Comparison of ENCODE assay signal across 9 cellular contexts in the genomic region with DNA sequence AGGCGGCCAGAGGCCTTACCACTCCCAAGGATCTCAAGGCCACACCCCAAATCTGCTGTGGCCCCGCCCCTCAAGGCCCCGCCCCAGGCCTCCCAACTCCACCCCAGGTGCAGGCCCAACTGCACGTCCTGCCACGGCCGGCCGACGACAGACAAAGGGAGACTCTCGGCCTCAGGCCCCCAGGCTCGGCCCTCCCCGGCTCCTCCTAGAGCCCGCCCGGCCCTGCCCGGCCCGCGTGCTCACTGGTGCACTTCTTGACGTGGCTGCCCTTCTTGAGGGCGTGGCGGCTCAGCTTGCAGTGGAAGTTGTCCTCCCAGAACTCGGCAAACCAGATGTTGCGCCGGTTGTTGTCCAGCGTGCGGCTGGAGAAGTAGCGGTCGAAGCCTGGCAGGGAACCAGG.
A peak's percentile ranks its signal among the peaks of the same experiment; 100 is the strongest.
DNase-seq lines count a peak whose midpoint lies in the region; ATAC-seq, FAIRE-seq and TF ChIP-seq lines count a peak whose summit lies in the region.
"Had no signal": no experiment of that assay in that cellular context is flagged by ENCODE, and none has a peak within 500 bp of the region (broad histone marks: within the 10 kb centered on the region; RNA-seq: fewer than 3 reads in every experiment).

No MANE protein-coding gene starts in this region.

- peaks cover 29% of the 10 kb centered on the region for H3K27me3 Mint-ChIP-seq in stimulated activated naive CD8-positive, alpha-beta T cell treated with anti-CD3 and anti-CD28 coated beads, Interleukin-15, amount 100 ng/mL, for 72 hours

- H3K9ac ChIP-seq in K562 (ENCODE audit: insufficient read depth in 1 of 2, low read depth in 2 of 2, low read length in 2 of 2): peak overlapping the region in 1 of 2 experiments; percentile 80; a peak in 2 of 4 replicates

- peak overlapping the region; percentile 60 for H2AFZ ChIP-seq in K562 (ENCODE audit: low read depth, low read length)

- H3K9me1 ChIP-seq in K562 (ENCODE audit: control insufficient read depth, insufficient read depth, low read length): no peaks in the 10 kb centered on the region

- no peaks in the 10 kb centered on the region for H3K9me3 Mint-ChIP-seq in stimulated activated naive CD8-positive, alpha-beta T cell treated with anti-CD3 and anti-CD28 coated beads, Interleukin-15, amount 100 ng/mL, for 72 hours

- WGBS in K562 (ENCODE audit: insufficient coverage, low coverage, missing lambda C conversion rate): 4% methylated on average over 20 of the region's 26 CpGs

- no peak for TF ChIP-seq RAD21 in K562 (CRISPR knock-in tag; conservative IDR thresholded peaks at IDR 0.05 in 1 of 2, IDR thresholded peaks at IDR 0.05 in 1 of 2)

- H3K4me1 ChIP-seq in K562 (replicated peaks in 1 of 2; ENCODE audit: control insufficient read depth in 2 of 2, insufficient read depth in 2 of 2, low read length in 2 of 2): peaks cover 5 to 25% of the 10 kb centered on the region in 2 experiments; a peak in 4 of 5 replicates

- no peak for TF ChIP-seq EP300 in K562 (IDR thresholded peaks at IDR 0.05; ENCODE audit: low read length)

- no peak overlapping the region for H3K27ac ChIP-seq in K562 (ENCODE audit: extremely low read depth, low read depth, low read length)

- CTCF ChIA-PET in K562 (lab: Yijun Ruan, JAX; ENCODE audit: low intra/inter-chr PET ratio): no interaction called here

- intact Hi-C loops in K562 (cut with micrococcal nuclease): loop anchor here (5.0 kb wide), 1 partner anchor 186 kb away; no protein-coding TSS in a partner anchor

- TF ChIP-seq POLR2A in K562 (conservative IDR thresholded peaks at IDR 0.05): no peak

- H3K79me2 ChIP-seq in K562 (ENCODE audit: control insufficient read depth, insufficient read depth, low read length): no peaks in the 10 kb centered on the region

- H3K9me3 ChIP-seq in K562 (replicated peaks; ENCODE audit: control insufficient read depth, insufficient read depth, low read depth, low read length): no peaks in the 10 kb centered on the region

- H3K4me3 Mint-ChIP-seq in stimulated activated naive CD8-positive, alpha-beta T cell treated with anti-CD3 and anti-CD28 coated beads, Interleukin-15, amount 100 ng/mL, for 72 hours: no peak overlapping the region

- in situ Hi-C loops in K562 (cut with MboI): loop anchor here (5.0 kb wide), 1 partner anchor 96 kb away; no protein-coding TSS in a partner anchor
- in situ Hi-C loops in KBM-7 (cut with MboI; ENCODE audit: low pct_unique_long_range_greater_than_20kb, low sequenced_read_pairs): no loop called here

- no peak overlapping the region for H3K27ac Mint-ChIP-seq in stimulated activated naive CD8-positive, alpha-beta T cell treated with anti-CD3 and anti-CD28 coated beads, Interleukin-15, amount 100 ng/mL, for 72 hours

- TF ChIP-seq CTCF in K562 (IDR thresholded peaks at IDR 0.05 in 2 of 3, conservative IDR thresholded peaks at IDR 0.05 in 1 of 3; ENCODE audit: insufficient read depth in 2 of 3, low read depth in 1 of 3, low read length in 3 of 3): no peak

- H3K4me3 ChIP-seq in K562: no peak overlapping the region

- peaks cover 9% of the 10 kb centered on the region for H4K20me1 ChIP-seq in K562 (replicated peaks; ENCODE audit: control insufficient read depth, insufficient read depth, low read length)

- no peak for ATAC-seq in stimulated activated naive CD8-positive, alpha-beta T cell treated with anti-CD3 and anti-CD28 coated beads, Interleukin-15, Interleukin-2, amounts not matched to agents 100 U/mL and 50 U/mL, for 24 hours
- ATAC-seq in stimulated activated naive CD8-positive, alpha-beta T cell treated with anti-CD3 and anti-CD28 coated beads, Interleukin-15, amount 100 ng/mL, for 72 hours: no peak
- ATAC-seq in K562 (peak; percentile 97), GM19397 (IDR thresholded peaks at IDR 0.05; ENCODE audit: unreplicated experiment) (no peak)

- FAIRE-seq in K562 (lab: Jason Lieb, UNC): peak; percentile 87

- POLR2A ChIA-PET in K562 (lab: Yijun Ruan, JAX): interaction anchor here (0.6 to 1.0 kb wide), 2 partner anchors 23 to 286 kb away, joined by 3 to 4 read pairs; no protein-coding TSS in a partner anchor

- H3K4me2 ChIP-seq in K562 (ENCODE audit: insufficient read depth, low read length): peak overlapping the region; percentile 42; the same call in 1 of the 2 replicates

- peaks cover 6% of the 10 kb centered on the region for H3K4me1 Mint-ChIP-seq in stimulated activated naive CD8-positive, alpha-beta T cell treated with anti-CD3 and anti-CD28 coated beads, Interleukin-15, amount 100 ng/mL, for 72 hours

- DNase-seq in stimulated activated naive CD8-positive, alpha-beta T cell treated with anti-CD3 and anti-CD28 coated beads, Interleukin-15, Interleukin-2, amounts not matched to agents 100 U/mL and 50 U/mL, for 24 hours: peak; percentile 20
- no peak for DNase-seq in stimulated activated naive CD8-positive, alpha-beta T cell treated with anti-CD3 and anti-CD28 coated beads, Interleukin-15, amount 100 ng/mL, for 72 hours
- DNase-seq in K562 (ENCODE audit: extremely low read depth in 1 of 4, low spot score in 3 of 4) (peak; percentile 88 to 97 (median 94)), left kidney (ENCODE audit: low read depth, low spot score) (peak; percentile 94), KBM-7 (no peak), NCI-H1092 treated with DMSO at 0.1 percent for 48 hours (lab: John Stamatoyannopoulos, UW) (no peak)
- no peak for DNase-seq in NK-92 treated with Interleukin-12 subunit alpha and Interleukin-12 subunit beta, amount 100 ng/mL, for 24 hours (lab: John Stamatoyannopoulos, UW)
- DNase-seq: stimulated activated CD4-positive, alpha-beta T cell treated with anti-CD3 and anti-CD28 coated beads, Interleukin-1b, Interleukin-23, amount 100 ng/mL, for 48 hours had no signal

- H3K27me3 ChIP-seq in K562 (ENCODE audit: control insufficient read depth in 2 of 2, insufficient read depth in 2 of 2, low read length in 2 of 2): peaks cover 18 to 48% of the 10 kb centered on the region in 2 experiments; a peak in 4 of 5 replicates

- no peaks in the 10 kb centered on the region for H3K36me3 ChIP-seq in K562 (ENCODE audit: control insufficient read depth, insufficient read depth, low read length)

- BruUV-seq in K562 (replicated peaks; lab: Mats Ljungman, UMichigan): no TSS peak

TF ChIP-seq in K562, 482 proteins besides CTCF, POLR2A, EP300 and RAD21 (continues in another document):
- no peak for TF ChIP-seq MIER1 (IDR thresholded peaks at IDR 0.05; ENCODE audit: low read depth)
- no peak for TF ChIP-seq MCM3 (IDR thresholded peaks at IDR 0.05)
- TF ChIP-seq HEY1 (CRISPR knock-in tag; IDR thresholded peaks at IDR 0.05; ENCODE audit: borderline replicate concordance): no peak
- TF ChIP-seq ZNF184 (CRISPR knock-in tag; IDR thresholded peaks at IDR 0.05): no peak
- no peak for TF ChIP-seq JUNB (CRISPR knock-in tag; conservative IDR thresholded peaks at IDR 0.05)
- TF ChIP-seq U2AF2 (optimal IDR thresholded peaks at IDR 0.05; ENCODE audit: low read depth, low read length): no peak
- no peak for TF ChIP-seq GTF2A2 (tag; IDR thresholded peaks at IDR 0.05)
- no peak for TF ChIP-seq HDAC3 (IDR thresholded peaks at IDR 0.05; ENCODE audit: borderline replicate concordance, partially characterized antibody)
- TF ChIP-seq, protein P1, sequence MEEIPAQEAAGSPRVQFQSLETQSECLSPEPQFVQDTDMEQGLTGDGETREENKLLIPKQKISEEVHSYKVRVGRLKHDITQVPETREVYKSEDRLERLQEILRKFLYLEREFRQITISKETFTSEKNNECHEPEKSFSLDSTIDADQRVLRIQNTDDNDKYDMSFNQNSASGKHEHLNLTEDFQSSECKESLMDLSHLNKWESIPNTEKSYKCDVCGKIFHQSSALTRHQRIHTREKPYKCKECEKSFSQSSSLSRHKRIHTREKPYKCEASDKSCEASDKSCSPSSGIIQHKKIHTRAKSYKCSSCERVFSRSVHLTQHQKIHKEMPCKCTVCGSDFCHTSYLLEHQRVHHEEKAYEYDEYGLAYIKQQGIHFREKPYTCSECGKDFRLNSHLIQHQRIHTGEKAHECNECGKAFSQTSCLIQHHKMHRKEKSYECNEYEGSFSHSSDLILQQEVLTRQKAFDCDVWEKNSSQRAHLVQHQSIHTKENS (CRISPR knock-in tag; IDR thresholded peaks at IDR 0.05): no peak
- no peak for TF ChIP-seq KLF10 (CRISPR knock-in tag; IDR thresholded peaks at IDR 0.05)
- TF ChIP-seq ATF1 (CRISPR knock-in tag; IDR thresholded peaks at IDR 0.05): no peak
- 0 out of 2 replicates have a peak, but pooled peaks have one; percentile 18 for TF ChIP-seq ATF1 (tag; IDR thresholded peaks at IDR 0.05)

Comparison
In these comparisons a context has a peak if more than half of its experiments do, and no peak if none do; other contexts are left out.
1. DNase-seq: peak in stimulated activated naive CD8-positive, alpha-beta T cell treated with anti-CD3 and anti-CD28 coated beads, Interleukin-15, Interleukin-2, amounts not matched to agents 100 U/mL and 50 U/mL, for 24 hours (single experiment), K562 (4 of 4) and left kidney (single experiment); none in stimulated activated naive CD8-positive, alpha-beta T cell treated with anti-CD3 and anti-CD28 coated beads, Interleukin-15, amount 100 ng/mL, for 72 hours (0 of 2), KBM-7 (single experiment), NCI-H1092 treated with DMSO at 0.1 percent for 48 hours (single experiment) and NK-92 treated with Interleukin-12 subunit alpha and Interleukin-12 subunit beta, amount 100 ng/mL, for 24 hours (single experiment).